ENCODE assay signal across 8 cellular contexts in genomic region chr3:50245831-50246516, GRCh38. TPM values are rescaled to one million over a fixed set of nuclear protein-coding genes. Genes with fewer than 3 reads are reported as not detected.
DNase-seq lines count a peak whose midpoint lies in the region; ATAC-seq and TF ChIP-seq lines count a peak whose summit lies in the region.

No MANE protein-coding gene starts in this region.

- no TSS peak for BruUV-seq in OCI-LY7 (replicated peaks; lab: Mats Ljungman, UMichigan)

- peak overlapping the region; percentile 78 for H3K4me2 ChIP-seq in OCI-LY7 (ENCODE audit: low read length)

- no peaks in the 10 kb centered on the region for H3K27me3 Mint-ChIP-seq in activated T-cell treated with anti-CD3 and anti-CD28 coated beads, Interleukin-2, amount 50 U/mL, for 24 hours

- peaks cover 15% of the 10 kb centered on the region; the same call in 1 of the 2 replicates for H4K20me1 ChIP-seq in OCI-LY7 (ENCODE audit: insufficient read depth, low read length)

- peaks cover 67% of the 10 kb centered on the region for H3K4me1 ChIP-seq in OCI-LY7 (ENCODE audit: insufficient read depth, low read length, poor library complexity, severe bottlenecking)

- H3K36me3 ChIP-seq in OCI-LY7 (ENCODE audit: insufficient read depth, low read length) = peaks cover 44% of the 10 kb centered on the region; the same call in 1 of the 2 replicates

- no peaks in the 10 kb centered on the region for H3K9me2 ChIP-seq in OCI-LY7 (ENCODE audit: insufficient read depth, low read length)

- H3K4me3 Mint-ChIP-seq in activated T-cell treated with anti-CD3 and anti-CD28 coated beads, Interleukin-2, amount 50 U/mL, for 24 hours = peak overlapping the region; percentile 76

- TF ChIP-seq CTCF in C4-2B (conservative IDR thresholded peaks at IDR 0.05) = peak; percentile 97
- peak; percentile 97 for TF ChIP-seq CTCF in OCI-LY7 (conservative IDR thresholded peaks at IDR 0.05; ENCODE audit: low read length)

- POLR2A ChIA-PET in OCI-LY7 (lab: Charles Lee) = interaction anchor here (0.6 to 1.9 kb wide), 6 partner anchors 9 to 26 kb away, joined by 3 to 24 read pairs (median 6); partner anchors contain the start of gene GNAI2

- ATAC-seq in GM19372 (IDR thresholded peaks at IDR 0.05; ENCODE audit: low read depth, unreplicated experiment) (peak; percentile 73), HG03521 (IDR thresholded peaks at IDR 0.05; ENCODE audit: unreplicated experiment) (peak; percentile 64), esophagus mucosa (peak; percentile 76)

- H2AFZ ChIP-seq in OCI-LY7 (ENCODE audit: low read length) = peak overlapping the region; percentile 15; the same call in 1 of the 2 replicates

- H3K27ac Mint-ChIP-seq in activated T-cell treated with anti-CD3 and anti-CD28 coated beads, Interleukin-2, amount 50 U/mL, for 24 hours = peak overlapping the region; percentile 98

- peaks cover 63% of the 10 kb centered on the region for H3K79me2 ChIP-seq in OCI-LY7 (ENCODE audit: insufficient read depth, low read depth, low read length)

- DNase-seq in OCI-LY7 (ENCODE audit: low spot score) = peak; percentile 89
- DNase-seq in activated T-cell treated with anti-CD3 and anti-CD28 coated beads, Interleukin-2, amount 50 U/mL, for 24 hours = peak; percentile 97
- DNase-seq in myocyte (ENCODE audit: low read depth) = peak; percentile 94
- DNase-seq in stimulated activated CD8-positive, alpha-beta memory T cell treated with anti-CD3 and anti-CD28 coated beads, Interleukin-7, amount 100 ng/mL, for 24 hours (ENCODE audit: low read depth) = peak; percentile 96

- CTCF ChIA-PET in OCI-LY7 (lab: Charles Lee; ENCODE audit: unreplicated experiment) = interaction anchor here (0.8 to 1.5 kb wide), 11 partner anchors 8 to 54 kb away, joined by 3 to 20 read pairs (median 6); partner anchors contain the start of gene GNAI2

- H3K4me1 Mint-ChIP-seq in activated T-cell treated with anti-CD3 and anti-CD28 coated beads, Interleukin-2, amount 50 U/mL, for 24 hours (ENCODE audit: low read depth) = peaks cover 90% of the 10 kb centered on the region

- intact Hi-C loops in OCI-LY7 (cut with micrococcal nuclease; ENCODE audit: unreplicated experiment) = loop anchor here (1.0 to 2.0 kb wide), 3 partner anchors 9 to 53 kb away; partner anchors contain the start of genes HYAL3 and NAA80

- H3K9me3 ChIP-seq in OCI-LY7 (ENCODE audit: low read length) = no peaks in the 10 kb centered on the region

- H3K4me3 ChIP-seq in OCI-LY7 (ENCODE audit: low read depth, low read length, poor library complexity, severe bottlenecking) = peak overlapping the region; percentile 64

- H3K27ac ChIP-seq in C4-2B (peak overlapping the region; percentile 6; the same call in 1 of the 2 replicates), OCI-LY7 (ENCODE audit: low read depth, low read length, poor library complexity, severe bottlenecking) (peak overlapping the region; percentile 79)

- H3K36me3 Mint-ChIP-seq in activated T-cell treated with anti-CD3 and anti-CD28 coated beads, Interleukin-2, amount 50 U/mL, for 24 hours (ENCODE audit: low read depth) = peaks cover 49% of the 10 kb centered on the region

- no peaks in the 10 kb centered on the region for H3K9me3 Mint-ChIP-seq in activated T-cell treated with anti-CD3 and anti-CD28 coated beads, Interleukin-2, amount 50 U/mL, for 24 hours

RNA-seq across cellular contexts. Expression of gene GNAI2, which starts 10.0 kb away (rescaled TPM):
- 165 and 190 TPM in 2 replicates for total RNA-seq in OCI-LY7 (2014; rRNA removed; shearing (Covaris generic))
- total RNA-seq in OCI-LY7 (2022) = 256 and 266 TPM in 2 replicates
- 92.0 TPM for total RNA-seq in esophagus mucosa
- 137 and 138 TPM in 2 replicates for total RNA-seq in myocyte
- polyA plus RNA-seq in myocyte (2012) = 351 TPM

RNA-seq across cellular contexts. Expression of gene SEMA3B, which starts 23.0 kb away (rescaled TPM):
- total RNA-seq in OCI-LY7 (2014; rRNA removed; shearing (Covaris generic)) = 0.10 and 0.28 TPM in 2 replicates
- total RNA-seq in OCI-LY7 (2022) (0.82 and 1.2 TPM in 2 replicates), esophagus mucosa (2.4 TPM), myocyte (8.3 and 14.0 TPM in 2 replicates)
- 12.5 TPM for polyA plus RNA-seq in myocyte (2012)

RNA-seq across cellular contexts. Expression of gene LSMEM2, which starts 32.9 kb away (rescaled TPM):
- not detected in 2 replicates for total RNA-seq in OCI-LY7 (2014; rRNA removed; shearing (Covaris generic))
- total RNA-seq in OCI-LY7 (2022) = not detected in 2 replicates
- not detected for total RNA-seq in esophagus mucosa
- total RNA-seq in myocyte = 0.47 and 2.7 TPM in 2 replicates
- polyA plus RNA-seq in myocyte (2012) = 1.2 TPM

RNA-seq across cellular contexts. Expression of gene SLC38A3, which starts 40.9 kb away (rescaled TPM):
- total RNA-seq in OCI-LY7 (2014; rRNA removed; shearing (Covaris generic)) = not detected in 2 replicates
- total RNA-seq in OCI-LY7 (2022) (not detected in 2 replicates), esophagus mucosa (0.60 TPM), myocyte (9.1 and 42.7 TPM in 2 replicates)
- 0.92 TPM for polyA plus RNA-seq in myocyte (2012)

RNA-seq across cellular contexts. Expression of gene IFRD2, which starts 46.3 kb away (rescaled TPM):
- 73.1 and 95.5 TPM in 2 replicates for total RNA-seq in OCI-LY7 (2014; rRNA removed; shearing (Covaris generic))
- total RNA-seq in OCI-LY7 (2022) (93.3 and 97.3 TPM in 2 replicates), esophagus mucosa (65.8 TPM), myocyte (99.0 and 99.1 TPM in 2 replicates)
- polyA plus RNA-seq in myocyte (2012) = 55.1 TPM

Comparison
In these comparisons a context has a peak if more than half of its experiments do, and no peak if none do; other contexts are left out.
1. Peak in every context shown above with its lines: DNase-seq, ATAC-seq, H3K4me3 ChIP-seq and H3K27ac ChIP-seq.